In genomic region chr9:115524467-115525059, GRCh38 we compare ENCODE assay signal across 7 cellular contexts.
DNase-seq lines count a peak whose midpoint lies in the region; ATAC-seq and TF ChIP-seq lines count a peak whose summit lies in the region.

No MANE protein-coding gene starts in this region.

- H3K4me3 Mint-ChIP-seq in HFFc6 (peak overlapping the region; percentile 38; the same call in 1 of the 2 replicates), type B pancreatic cell (no peak overlapping the region)

- peaks cover 13% of the 10 kb centered on the region for H3K4me1 Mint-ChIP-seq in HFFc6 (ENCODE audit: low read depth)
- peaks cover 6% of the 10 kb centered on the region for H3K4me1 Mint-ChIP-seq in type B pancreatic cell (ENCODE audit: unreplicated experiment)

- H3K27me3 Mint-ChIP-seq in HFFc6 (ENCODE audit: insufficient read depth) (peaks cover 3% of the 10 kb centered on the region; the same call in 1 of the 2 replicates), type B pancreatic cell (no peaks in the 10 kb centered on the region)

- H3K4me3 ChIP-seq in cardiac fibroblast (replicated peaks in 1 of 2; ENCODE audit: low read depth in 2 of 2, low read length in 2 of 2) = no peak overlapping the region

- H3K36me3 Mint-ChIP-seq in HFFc6 (ENCODE audit: low read depth) (no peaks in the 10 kb centered on the region), type B pancreatic cell (no peaks in the 10 kb centered on the region)

- TF ChIP-seq CTCF in HFFc6 (IDR thresholded peaks at IDR 0.05) (peak; percentile 94), cardiac fibroblast (IDR thresholded peaks at IDR 0.05; ENCODE audit: low read depth, low read length) (peak; percentile 76), type B pancreatic cell (conservative IDR thresholded peaks at IDR 0.05) (peak; percentile 88)

- H3K27ac Mint-ChIP-seq in HFFc6 (no peak overlapping the region), type B pancreatic cell (no peak overlapping the region)

- no peak for ATAC-seq in GM21529 (IDR thresholded peaks at IDR 0.05; ENCODE audit: unreplicated experiment)

- DNase-seq in EL = peak; percentile 75
- DNase-seq in HFFc6 = peak; percentile 57
- DNase-seq in NCI-H774 (lab: John Stamatoyannopoulos, UW) = peak; percentile 57
- DNase-seq in cardiac fibroblast (ENCODE audit: low read depth in 2 of 2) = peak; percentile 76 to 77
- peak; percentile 91 for DNase-seq in left kidney (ENCODE audit: low read depth, low spot score)
- DNase-seq in type B pancreatic cell (ENCODE audit: extremely low spot score, unreplicated experiment) = no peak

- H3K9me3 Mint-ChIP-seq in HFFc6 (no peaks in the 10 kb centered on the region), type B pancreatic cell (peaks cover 4% of the 10 kb centered on the region)
